ENCODE assay signal across 1 cellular context in genomic region chr11:112221263-112221835, GRCh38.
A peak's percentile ranks its signal among the peaks of the same experiment; 100 is the strongest.
TF ChIP-seq lines count a peak whose summit lies in the region.

No MANE protein-coding gene starts in this region.

TF ChIP-seq in HepG2, 621 proteins besides CTCF, POLR2A, EP300 and RAD21 (continued from another document):
- TF ChIP-seq ZNF431 (CRISPR knock-in tag; IDR thresholded peaks at IDR 0.05; ENCODE audit: borderline replicate concordance, low read depth) (no peak), CSRNP2 (CRISPR knock-in tag; conservative IDR thresholded peaks at IDR 0.05; ENCODE audit: low read depth) (no peak), GRHL1 (CRISPR knock-in tag; conservative IDR thresholded peaks at IDR 0.05) (no peak), RXRB (CRISPR knock-in tag; IDR thresholded peaks at IDR 0.05; ENCODE audit: borderline replicate concordance) (peak; percentile 54; the same call in 1 of the 2 replicates), MED13 (CRISPR knock-in tag; IDR thresholded peaks at IDR 0.05) (no peak), GATAD2A (CRISPR knock-in tag; IDR thresholded peaks at IDR 0.05) (no peak), RXRA (CRISPR knock-in tag; IDR thresholded peaks at IDR 0.05) (no peak), ELF3 (CRISPR knock-in tag; IDR thresholded peaks at IDR 0.05) (peak; percentile 23; the same call in 1 of the 2 replicates), ZMYM2 (CRISPR knock-in tag; IDR thresholded peaks at IDR 0.05) (no peak), PPARG (CRISPR knock-in tag; conservative IDR thresholded peaks at IDR 0.05) (peak; percentile 69), ZBTB40 (IDR thresholded peaks at IDR 0.05) (no peak), ZBTB40 (CRISPR knock-in tag; IDR thresholded peaks at IDR 0.05) (no peak), POLR2AphosphoS5 (IDR thresholded peaks at IDR 0.05; ENCODE audit: low read depth, low read length) (no peak), ZBTB25 (CRISPR knock-in tag; IDR thresholded peaks at IDR 0.05) (no peak)
